ENCODE assay signal across 9 cellular contexts in genomic region chr17:22459331-22459952, GRCh38.
"Had no signal": no experiment of that assay in that cellular context is flagged by ENCODE, and none has a peak within 500 bp of the region (broad histone marks: within the 10 kb centered on the region; RNA-seq: fewer than 3 reads in every experiment).

No MANE protein-coding gene starts in this region.

- H3K4me1 ChIP-seq: HAP-1 had no signal

- ATAC-seq: HCT116, HepG2 had no signal

- H3K9ac ChIP-seq: GM23248 had no signal

- H3K4me3 ChIP-seq: GM23248, HAP-1 had no signal

- H3K36me3 ChIP-seq: HAP-1 had no signal

- H3K9me3 ChIP-seq: HAP-1 had no signal

- H3K27me3 Mint-ChIP-seq: IgD-negative memory B cell had no signal

- DNase-seq: GM23248, GOT3, H7, HFFc6 had no signal

- H3K27ac Mint-ChIP-seq: HFFc6, IgD-negative memory B cell had no signal

- H3K27ac ChIP-seq: GM23248, HL-60 had no signal

- H3K4me3 Mint-ChIP-seq: HFFc6, IgD-negative memory B cell had no signal

- H3K4me1 Mint-ChIP-seq: IgD-negative memory B cell had no signal

- H2AFZ ChIP-seq: GM23248 had no signal
